1 cellular context compared by ENCODE assay signal in genomic region chr19:28546148-28546685, GRCh38.
TF ChIP-seq lines count a peak whose summit lies in the region.

No MANE protein-coding gene starts in this region.

TF ChIP-seq in K562, 482 proteins besides CTCF, POLR2A, EP300 and RAD21 (continued from another document and continues in another):
- TF ChIP-seq ZNF592 (IDR thresholded peaks at IDR 0.05) = peak; percentile 78; the same call in 1 of the 2 replicates
- TF ChIP-seq KAT8 (IDR thresholded peaks at IDR 0.05; ENCODE audit: low read depth) = no peak
- TF ChIP-seq TCFL5 (CRISPR knock-in tag; conservative IDR thresholded peaks at IDR 0.05) = no peak
- TF ChIP-seq E2F4 (CRISPR knock-in tag; IDR thresholded peaks at IDR 0.05; ENCODE audit: low read depth) = no peak
- TF ChIP-seq CCNT2 (IDR thresholded peaks at IDR 0.05; ENCODE audit: borderline replicate concordance, extremely low read depth, insufficient read length, low read depth, low read length) = peak; percentile 77
- no peak for TF ChIP-seq THRAP3 (IDR thresholded peaks at IDR 0.05; ENCODE audit: borderline replicate concordance)
- 0 out of 2 replicates have a peak, but pooled peaks have one; percentile 21 for TF ChIP-seq ETV5 (CRISPR knock-in tag; IDR thresholded peaks at IDR 0.05; ENCODE audit: low read depth)
- TF ChIP-seq IRF9 (tag; IDR thresholded peaks at IDR 0.05) = no peak
- TF ChIP-seq RFX5 (IDR thresholded peaks at IDR 0.05; ENCODE audit: low read depth, low read length) = no peak
- TF ChIP-seq DDX20 (tag; IDR thresholded peaks at IDR 0.05; ENCODE audit: low read depth) = no peak
- TF ChIP-seq TBL1XR1 (IDR thresholded peaks at IDR 0.05; ENCODE audit: low read length in 2 of 2) = peak; percentile 70 to 89; a peak in 3 of 4 replicates
- no peak for TF ChIP-seq HNRNPL (IDR thresholded peaks at IDR 0.05; ENCODE audit: low read depth, low read length)
- TF ChIP-seq PHF21A (IDR thresholded peaks at IDR 0.05; ENCODE audit: borderline replicate concordance, low read depth) = no peak
- TF ChIP-seq NR2F6 (CRISPR knock-in tag; IDR thresholded peaks at IDR 0.05) = no peak
- no peak for TF ChIP-seq ATF6 (CRISPR knock-in tag; IDR thresholded peaks at IDR 0.05)
- no peak for TF ChIP-seq NFIX (CRISPR knock-in tag; IDR thresholded peaks at IDR 0.05; ENCODE audit: low read depth)
- TF ChIP-seq POLR3G (IDR thresholded peaks at IDR 0.05; ENCODE audit: extremely low read depth, insufficient read length, insufficient replicate concordance) = no peak
- TF ChIP-seq TFE3 (CRISPR knock-in tag; IDR thresholded peaks at IDR 0.05) = no peak
- TF ChIP-seq ATF2 (CRISPR knock-in tag; IDR thresholded peaks at IDR 0.05) = no peak
- no peak for TF ChIP-seq RHOXF2B (CRISPR knock-in tag; conservative IDR thresholded peaks at IDR 0.05)
- TF ChIP-seq NR4A1 (CRISPR knock-in tag; IDR thresholded peaks at IDR 0.05) = no peak
- no peak for TF ChIP-seq NR4A1 (tag; IDR thresholded peaks at IDR 0.05)
- TF ChIP-seq GATA2 (CRISPR knock-in tag; IDR thresholded peaks at IDR 0.05) = peak; percentile 85
- TF ChIP-seq KDM1A (IDR thresholded peaks at IDR 0.05) = peak; percentile 92 to 93
- TF ChIP-seq POLR2AphosphoS2 (IDR thresholded peaks at IDR 0.05; ENCODE audit: low read length) = no peak
- no peak for TF ChIP-seq ETV1 (tag; conservative IDR thresholded peaks at IDR 0.05; ENCODE audit: low read depth)
- no peak for TF ChIP-seq GABPB1 (CRISPR knock-in tag; IDR thresholded peaks at IDR 0.05)
- no peak for TF ChIP-seq FOXJ2 (tag; IDR thresholded peaks at IDR 0.05)
- TF ChIP-seq KDM4B (IDR thresholded peaks at IDR 0.05; ENCODE audit: borderline replicate concordance in 2 of 2, low read depth in 1 of 2) = no peak; a peak in 1 of 4 replicates
- TF ChIP-seq NELFE (IDR thresholded peaks at IDR 0.05; ENCODE audit: insufficient read depth, insufficient read length) = no peak
- TF ChIP-seq JUND (IDR thresholded peaks at IDR 0.05; ENCODE audit: borderline replicate concordance, low read depth, low read length) = peak; percentile 53; the same call in 1 of the 2 replicates
- TF ChIP-seq JUND (tag; IDR thresholded peaks at IDR 0.05; ENCODE audit: borderline replicate concordance, low read depth, low read length) = no peak; the same call in 2 of the 3 replicates
- TF ChIP-seq MECOM (CRISPR knock-in tag; IDR thresholded peaks at IDR 0.05) = no peak
- no peak for TF ChIP-seq FOXP1 (CRISPR knock-in tag; IDR thresholded peaks at IDR 0.05)
- no peak for TF ChIP-seq ZNF217 (CRISPR knock-in tag; IDR thresholded peaks at IDR 0.05)
- no peak for TF ChIP-seq SMAD1 (IDR thresholded peaks at IDR 0.05; ENCODE audit: low read depth, low read length, partially characterized antibody)
- TF ChIP-seq DMBX1 (CRISPR knock-in tag; IDR thresholded peaks at IDR 0.05; ENCODE audit: borderline replicate concordance) = peak; percentile 43; the same call in 1 of the 2 replicates
- no peak for TF ChIP-seq ZNF140 (CRISPR knock-in tag; IDR thresholded peaks at IDR 0.05)
- TF ChIP-seq PTBP1 (IDR thresholded peaks at IDR 0.05; ENCODE audit: low read depth, low read length) = no peak
- no peak for TF ChIP-seq ZNF143 (CRISPR knock-in tag; IDR thresholded peaks at IDR 0.05)
- peak; percentile 89 for TF ChIP-seq POLR2AphosphoS5 (IDR thresholded peaks at IDR 0.05; ENCODE audit: control insufficient read depth, insufficient read depth, low read depth, low read length)
- no peak for TF ChIP-seq MEF2A (IDR thresholded peaks at IDR 0.05; ENCODE audit: control insufficient read depth, low read depth, low read length)
- TF ChIP-seq POLR3A (IDR thresholded peaks at IDR 0.05; ENCODE audit: borderline replicate concordance, extremely low read depth, insufficient read depth, insufficient read length) = no peak
- 0 out of 4 replicates have a peak, but pooled peaks of 1 of the 2 experiments have one; percentile 39 for TF ChIP-seq TEAD1 (CRISPR knock-in tag; IDR thresholded peaks at IDR 0.05)
- no peak for TF ChIP-seq SMAD2 (IDR thresholded peaks at IDR 0.05; ENCODE audit: low read depth, low read length)
- TF ChIP-seq KAT7 (CRISPR knock-in tag; IDR thresholded peaks at IDR 0.05; ENCODE audit: borderline replicate concordance) = no peak
- TF ChIP-seq ZNF3 (CRISPR knock-in tag; IDR thresholded peaks at IDR 0.05) = no peak
- peak; percentile 35; the same call in 1 of the 2 replicates for TF ChIP-seq RAD51 (IDR thresholded peaks at IDR 0.05; ENCODE audit: borderline replicate concordance, low read depth)
- peak; percentile 69; the same call in 1 of the 2 replicates for TF ChIP-seq SMARCE1 (IDR thresholded peaks at IDR 0.05)
- peak; percentile 72 for TF ChIP-seq TFAP4 (CRISPR knock-in tag; IDR thresholded peaks at IDR 0.05; ENCODE audit: borderline replicate concordance)
- TF ChIP-seq MYBL2 (IDR thresholded peaks at IDR 0.05; ENCODE audit: low read depth) = no peak
- TF ChIP-seq MYBL2 (CRISPR knock-in tag; IDR thresholded peaks at IDR 0.05; ENCODE audit: borderline replicate concordance) = no peak
- peak; percentile 87 for TF ChIP-seq TEAD4 (IDR thresholded peaks at IDR 0.05; ENCODE audit: low read length)
- TF ChIP-seq TEAD4 (CRISPR knock-in tag; IDR thresholded peaks at IDR 0.05; ENCODE audit: borderline replicate concordance) = no peak
- no peak for TF ChIP-seq NFRKB (IDR thresholded peaks at IDR 0.05; ENCODE audit: low read depth)
- TF ChIP-seq SREBF2 (CRISPR knock-in tag; IDR thresholded peaks at IDR 0.05) = no peak
- TF ChIP-seq ILF3 (IDR thresholded peaks at IDR 0.05; ENCODE audit: borderline replicate concordance) = no peak
- no peak for TF ChIP-seq ZNF764 (CRISPR knock-in tag; IDR thresholded peaks at IDR 0.05; ENCODE audit: low read depth)
- TF ChIP-seq ZFPM2 (CRISPR knock-in tag; IDR thresholded peaks at IDR 0.05) = no peak
- TF ChIP-seq IFI16 (CRISPR knock-in tag; IDR thresholded peaks at IDR 0.05) = no peak
- no peak for TF ChIP-seq FUS (optimal IDR thresholded peaks at IDR 0.05; ENCODE audit: low read depth, low read length)
- TF ChIP-seq FOXK1 (CRISPR knock-in tag; IDR thresholded peaks at IDR 0.05; ENCODE audit: borderline replicate concordance) = no peak
- no peak for TF ChIP-seq NFXL1 (CRISPR knock-in tag; IDR thresholded peaks at IDR 0.05)
- TF ChIP-seq ZNF583 (CRISPR knock-in tag; IDR thresholded peaks at IDR 0.05) = peak; percentile 16; the same call in 1 of the 2 replicates
- peak; percentile 56 for TF ChIP-seq EP400 (IDR thresholded peaks at IDR 0.05)
- no peak for TF ChIP-seq NRF1 (conservative IDR thresholded peaks at IDR 0.05 in 1 of 2, IDR thresholded peaks at IDR 0.05 in 1 of 2)
- TF ChIP-seq RFX1 (IDR thresholded peaks at IDR 0.05) = no peak
- TF ChIP-seq BRCA1 (IDR thresholded peaks at IDR 0.05) = no peak
- TF ChIP-seq BRCA1 (CRISPR knock-in tag; IDR thresholded peaks at IDR 0.05) = no peak
- peak; percentile 35 for TF ChIP-seq TAF9B (IDR thresholded peaks at IDR 0.05; ENCODE audit: partially characterized antibody)
- peak; percentile 81 for TF ChIP-seq KLF16 (IDR thresholded peaks at IDR 0.05)
- no peak for TF ChIP-seq ZNF354B (CRISPR knock-in tag; IDR thresholded peaks at IDR 0.05)
- no peak for TF ChIP-seq ZNF79 (CRISPR knock-in tag; IDR thresholded peaks at IDR 0.05; ENCODE audit: low read depth)
- no peak for TF ChIP-seq PTRF (tag; IDR thresholded peaks at IDR 0.05)
